Comparison of ENCODE assay signal across 19 cellular contexts in genomic region chr2:23526835-23527790, GRCh38.
"Had no signal": no experiment of that assay in that cellular context is flagged by ENCODE, and none has a peak within 500 bp of the region (broad histone marks: within the 10 kb centered on the region; RNA-seq: fewer than 3 reads in every experiment).

No MANE protein-coding gene starts in this region.

- H3K79me2 ChIP-seq: parathyroid adenoma had no signal

- H3K36me3 ChIP-seq: left ventricle myocardium inferior, lower lobe of right lung, neutrophil, suprapubic skin had no signal

- H3K9ac ChIP-seq: parathyroid adenoma had no signal

- H3K4me3 ChIP-seq: coronary artery, left ventricle myocardium inferior, lower lobe of right lung, smooth muscle cell, suprapubic skin had no signal

- H3K27ac ChIP-seq: coronary artery, left ventricle myocardium inferior, lower lobe of right lung, neutrophil, parathyroid adenoma, suprapubic skin had no signal

- ATAC-seq: left colon, lower lobe of right lung, natural killer cell, sciatic nerve had no signal

- DNase-seq: dermis blood vessel endothelial cell; effector CD4-positive, alpha-beta T cell; hypothalamus; immature natural killer cell; islet precursor cell; kidney glomerular epithelial cell; left colon; left ventricle myocardium inferior; lower lobe of right lung; natural killer cell; stimulated activated CD8-positive, alpha-beta memory T cell treated with anti-CD3 and anti-CD28 coated beads, Interleukin-4, amount 100 ng/mL, for 48 hours; trophoblast cell had no signal

- H3K4me2 ChIP-seq: smooth muscle cell had no signal

- H3K27me3 ChIP-seq: suprapubic skin had no signal

- FAIRE-seq: frontal cortex had no signal

- H2AFZ ChIP-seq: parathyroid adenoma had no signal

- H3K9me3 ChIP-seq: left ventricle myocardium inferior, lower lobe of right lung, neutrophil, suprapubic skin had no signal
